In the genomic region with DNA sequence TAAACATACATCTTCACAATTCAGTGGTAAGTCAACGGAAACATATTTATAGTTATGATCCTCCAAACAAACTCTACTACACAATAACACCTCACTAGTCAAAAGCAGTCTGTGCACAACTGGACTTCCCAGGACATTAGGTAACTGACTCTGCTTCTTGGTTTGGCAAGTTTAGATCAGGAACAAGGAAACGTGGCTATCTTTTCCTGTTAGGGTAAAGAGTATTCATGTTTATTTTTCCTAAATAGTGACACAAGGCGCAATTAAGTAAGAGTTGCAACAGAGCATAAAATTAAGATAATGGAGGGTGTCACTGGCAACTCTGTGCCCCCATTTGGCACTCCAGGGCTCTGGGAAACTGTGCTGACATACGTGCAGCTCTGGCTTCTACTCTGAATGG, we compare ENCODE assay signal across 28 cellular contexts.
"Had no signal": no experiment of that assay in that cellular context is flagged by ENCODE, and none has a peak within 500 bp of the region (broad histone marks: within the 10 kb centered on the region; RNA-seq: fewer than 3 reads in every experiment).

No MANE protein-coding gene starts in this region.

- H3K27me3 ChIP-seq: esophagus muscularis mucosa, foreskin keratinocyte, heart right ventricle, ovary, uterus had no signal

- FAIRE-seq: bronchial epithelial cell, colon, endothelial cell of umbilical vein, islet of Langerhans had no signal

- H3K4me3 ChIP-seq: esophagus muscularis mucosa, heart right ventricle, left ventricle myocardium inferior, lung, ovary, prostate gland, smooth muscle cell, uterus had no signal

- H3K27ac ChIP-seq: esophagus muscularis mucosa, foreskin keratinocyte, heart right ventricle, left ventricle myocardium inferior, ovary, prostate gland, uterus had no signal

- H3K4me1 ChIP-seq: esophagus muscularis mucosa, heart right ventricle, left ventricle myocardium inferior, uterus had no signal

- H3K9me3 ChIP-seq: esophagus muscularis mucosa, heart right ventricle, left ventricle myocardium inferior, ovary, prostate gland, uterus had no signal

- H3K36me3 ChIP-seq: esophagus muscularis mucosa, heart right ventricle, left ventricle myocardium inferior, ovary, prostate gland, uterus had no signal

- DNase-seq: activated CD4-positive, alpha-beta T cell treated with anti-CD3 and anti-CD28 coated beads for 36 hours; activated CD4-positive, CD25-positive, alpha-beta regulatory T cell; activated CD8-positive, alpha-beta memory T cell treated with anti-CD3 and anti-CD28 coated beads, Interleukin-2, amount 10 ng/mL, durations not matched to agents 7 days and 5 days; activated CD8-positive, alpha-beta T cell treated with anti-CD3 and anti-CD28 coated beads, Interleukin-2, amount 10 ng/mL, durations not matched to agents 7 days and 5 days; activated naive CD4-positive, alpha-beta T cell; activated T-cell treated with anti-CD3 and anti-CD28 coated beads, Interleukin-2, amount 50 U/mL, for 72 hours; anterior cingulate cortex; effector memory CD8-positive, alpha-beta T cell; foreskin keratinocyte; heart right ventricle; left ventricle myocardium inferior; naive thymus-derived CD4-positive, alpha-beta T cell; ovary; retina; stimulated activated CD4-positive, alpha-beta T cell treated with anti-CD3 and anti-CD28 coated beads, Interleukin-2, amount 100 ng/mL, for 24 hours; stimulated activated naive CD4-positive, alpha-beta T cell; T-helper 1 cell; uterus had no signal

- ATAC-seq: activated CD4-positive, alpha-beta T cell treated with anti-CD3 and anti-CD28 coated beads for 36 hours; activated CD8-positive, alpha-beta memory T cell treated with anti-CD3 and anti-CD28 coated beads, Interleukin-2, amount 10 ng/mL, durations not matched to agents 7 days and 5 days; activated CD8-positive, alpha-beta T cell treated with anti-CD3 and anti-CD28 coated beads, Interleukin-2, amount 10 ng/mL, durations not matched to agents 7 days and 5 days; activated naive CD4-positive, alpha-beta T cell treated with anti-CD3 and anti-CD28 coated beads, Interleukin-2, amount 50 U/mL, for 72 hours; activated T-cell treated with anti-CD3 and anti-CD28 coated beads, Interleukin-2, amount 50 U/mL, for 72 hours; effector memory CD8-positive, alpha-beta T cell; foreskin keratinocyte; heart right ventricle; naive thymus-derived CD4-positive, alpha-beta T cell; sciatic nerve had no signal
